ENCODE assay signal across 31 cellular contexts in genomic region chr9:136972335-136972734, GRCh38. TPM values are rescaled to one million over a fixed set of nuclear protein-coding genes. Genes with fewer than 3 reads are reported as not detected.
"Had no signal": no experiment of that assay in that cellular context is flagged by ENCODE, and none has a peak within 500 bp of the region (broad histone marks: within the 10 kb centered on the region; RNA-seq: fewer than 3 reads in every experiment).

No MANE protein-coding gene starts in this region.

- H3K4me3 Mint-ChIP-seq: mesothelial cell of epicardium; naive B cell; natural killer cell; nephron progenitor cell; neural progenitor cell; stimulated activated memory B cell treated with anti-CD40 and anti-IgM and Interleukin-4, amounts not matched to agents 10 μg/mL and 1 μg/mL and 100 μg/mL, for 72 hours; stimulated activated naive CD8-positive, alpha-beta T cell treated with anti-CD3 and anti-CD28 coated beads, Interleukin-15, amount 100 ng/mL, for 72 hours had no signal

- FAIRE-seq: small intestine, urothelium cell line had no signal

- H3K27me3 ChIP-seq: hepatocyte, ovary, thyroid gland, transverse colon, upper lobe of right lung had no signal

- H3K27ac ChIP-seq: heart right ventricle, hepatocyte, left ventricle myocardium inferior, neural progenitor cell, ovary, prostate gland, sigmoid colon, thyroid gland, transverse colon, upper lobe of right lung had no signal

- H2AFZ ChIP-seq: hepatocyte, neural progenitor cell had no signal

- H3K79me2 ChIP-seq: hepatocyte had no signal

- ATAC-seq: heart right ventricle; natural killer cell; right cardiac atrium; stimulated activated naive CD8-positive, alpha-beta T cell treated with anti-CD3 and anti-CD28 coated beads, Interleukin-15, amount 100 ng/mL, for 72 hours; upper lobe of right lung had no signal

- DNase-seq: islet precursor cell; left ventricle myocardium inferior; mesendoderm; naive B cell; natural killer cell; nephron progenitor cell; ovary; retina; right cardiac atrium; sigmoid colon; small intestine; spleen; stimulated activated CD4-positive, alpha-beta T cell treated with anti-CD3 and anti-CD28 coated beads, Interleukin-4, amount 100 ng/mL, for 24 hours; stimulated activated naive CD4-positive, alpha-beta T cell treated with Interleukin-2 at 50 U/mL for 16 hours; stimulated activated naive CD8-positive, alpha-beta T cell treated with anti-CD3 and anti-CD28 coated beads, Interleukin-15, amount 100 ng/mL, for 72 hours; substantia nigra; thyroid gland; transverse colon; upper lobe of right lung had no signal

- H3K36me3 ChIP-seq: heart right ventricle, left ventricle myocardium inferior, neural progenitor cell, ovary, prostate gland, sigmoid colon, spleen, thyroid gland, transverse colon, upper lobe of right lung had no signal

- H3K4me3 ChIP-seq: heart right ventricle, hepatocyte, left ventricle myocardium inferior, lung, neural progenitor cell, ovary, prostate gland, sigmoid colon, spleen, thyroid gland, transverse colon, upper lobe of right lung had no signal

- H3K9ac ChIP-seq: neural progenitor cell had no signal

- H3K4me1 Mint-ChIP-seq: naive B cell; stimulated activated memory B cell treated with anti-CD40 and anti-IgM and Interleukin-4, amounts not matched to agents 10 μg/mL and 1 μg/mL and 100 μg/mL, for 72 hours had no signal

- H3K9me3 Mint-ChIP-seq: mesothelial cell of epicardium; naive B cell; natural killer cell; nephron progenitor cell; neural progenitor cell; stimulated activated memory B cell treated with anti-CD40 and anti-IgM and Interleukin-4, amounts not matched to agents 10 μg/mL and 1 μg/mL and 100 μg/mL, for 72 hours; stimulated activated naive CD8-positive, alpha-beta T cell treated with anti-CD3 and anti-CD28 coated beads, Interleukin-15, amount 100 ng/mL, for 72 hours had no signal

- H3K4me2 ChIP-seq: hepatocyte, neural progenitor cell had no signal

- H3K27ac Mint-ChIP-seq: mesothelial cell of epicardium; naive B cell; nephron progenitor cell; neural progenitor cell; stimulated activated memory B cell treated with anti-CD40 and anti-IgM and Interleukin-4, amounts not matched to agents 10 μg/mL and 1 μg/mL and 100 μg/mL, for 72 hours; stimulated activated naive CD8-positive, alpha-beta T cell treated with anti-CD3 and anti-CD28 coated beads, Interleukin-15, amount 100 ng/mL, for 72 hours had no signal

- H3K9me3 ChIP-seq: heart right ventricle, left ventricle myocardium inferior, ovary, prostate gland, sigmoid colon, spleen, thyroid gland, transverse colon, upper lobe of right lung had no signal

- H3K36me3 Mint-ChIP-seq: mesothelial cell of epicardium; naive B cell; natural killer cell; neural progenitor cell; stimulated activated memory B cell treated with anti-CD40 and anti-IgM and Interleukin-4, amounts not matched to agents 10 μg/mL and 1 μg/mL and 100 μg/mL, for 72 hours had no signal

- H3K4me1 ChIP-seq: prostate gland had no signal

RNA-seq across cellular contexts. Expression of gene LCNL1, which starts 10.5 kb away (rescaled TPM):
- total RNA-seq: kidney epithelial cell had no signal

RNA-seq across cellular contexts. Expression of gene LCN12, which starts 20.3 kb away (rescaled TPM):
- total RNA-seq: lower leg skin, mononuclear cell had no signal

RNA-seq across cellular contexts. Expression of gene CLIC3, which starts 24.0 kb away (rescaled TPM):
- total RNA-seq: kidney epithelial cell, temporal lobe had no signal
